ENCODE assay signal across 13 cellular contexts in genomic region chr11:114157476-114158050, GRCh38.
DNase-seq lines count a peak whose midpoint lies in the region; ATAC-seq, FAIRE-seq and TF ChIP-seq lines count a peak whose summit lies in the region.
"Had no signal": no experiment of that assay in that cellular context is flagged by ENCODE, and none has a peak within 500 bp of the region (broad histone marks: within the 10 kb centered on the region; RNA-seq: fewer than 3 reads in every experiment).

No MANE protein-coding gene starts in this region.

- no peak overlapping the region for H3K14ac ChIP-seq in H1 (ENCODE audit: insufficient read length)

- H3K9ac ChIP-seq in mammary epithelial cell (ENCODE audit: insufficient read depth, low read length) (no peak overlapping the region), H1 (replicated peaks in 1 of 4; ENCODE audit: extremely low read depth in 1 of 4, low read depth in 3 of 4, low read length in 3 of 4) (no peak overlapping the region)

- no peak for ATAC-seq in upper lobe of left lung (ENCODE audit: low FRiP score in 2 of 2)

- H2BK12ac ChIP-seq in H1 (ENCODE audit: low read depth, low read length), result no peak overlapping the region

- H3K18ac ChIP-seq in H1 (ENCODE audit: extremely low read depth, low read length), result peak overlapping the region; percentile 15; the same call in 1 of the 2 replicates

- H3K27ac Mint-ChIP-seq in MCF 10A (ENCODE audit: low read depth, unreplicated experiment), result peak overlapping the region; percentile 99
- no peak overlapping the region for H3K27ac Mint-ChIP-seq in HFFc6
- H3K27ac Mint-ChIP-seq: activated CD4-positive, alpha-beta memory T cell treated with anti-CD3 and anti-CD28 coated beads, Interleukin-2, amount 10 ng/mL, durations not matched to agents 7 days and 5 days had no signal

- no peaks in the 10 kb centered on the region for H4K20me1 ChIP-seq in mammary epithelial cell (ENCODE audit: insufficient read depth, low read length)
- H4K20me1 ChIP-seq in H1 (replicated peaks in 1 of 2; ENCODE audit: control insufficient read depth in 1 of 2, insufficient read depth in 2 of 2, low read length in 2 of 2), result no peaks in the 10 kb centered on the region
- no peaks in the 10 kb centered on the region for H4K20me1 ChIP-seq in osteoblast (ENCODE audit: insufficient read depth, low read length)

- H3K27me3 ChIP-seq in mammary epithelial cell (ENCODE audit: insufficient read depth, low read length) (no peaks in the 10 kb centered on the region), H1 (replicated peaks in 1 of 4; ENCODE audit: control insufficient read depth in 3 of 4, extremely low read depth in 1 of 4, insufficient read depth in 3 of 4, low read length in 3 of 4) (no peaks in the 10 kb centered on the region), osteoblast (ENCODE audit: insufficient read depth, low read length) (peaks cover 78% of the 10 kb centered on the region), upper lobe of left lung (no peaks in the 10 kb centered on the region)

- no peak overlapping the region for H2AK5ac ChIP-seq in H1 (ENCODE audit: low read depth, low read length)

- no TSS peak for BruUV-seq in MCF 10A (replicated peaks; lab: Mats Ljungman, UMichigan)
- BruUV-seq in mammary epithelial cell (replicated peaks; lab: Mats Ljungman, UMichigan), result no TSS peak

- peak overlapping the region; percentile 65 for H3K4me3 Mint-ChIP-seq in MCF 10A (ENCODE audit: unreplicated experiment)
- no peak overlapping the region for H3K4me3 Mint-ChIP-seq in HFFc6
- H3K4me3 Mint-ChIP-seq: activated CD4-positive, alpha-beta memory T cell treated with anti-CD3 and anti-CD28 coated beads, Interleukin-2, amount 10 ng/mL, durations not matched to agents 7 days and 5 days had no signal

- dilution Hi-C loops in mammary epithelial cell (cut with HindIII; ENCODE audit: low sequenced_read_pairs), result no loop called here

- WGBS in mammary epithelial cell (ENCODE audit: low coverage, missing lambda C conversion rate), result 92% methylated on average over 18 of the region's 19 CpGs
- 89% methylated on average over 16 of the region's 19 CpGs; no CpG with 5 or more reads in 1 of the 2 experiments for WGBS in H1 (ENCODE audit: extremely low coverage in 1 of 2, insufficient coverage in 1 of 2, insufficient read length in 1 of 2, insufficient replicate concordance in 2 of 2, low coverage in 1 of 2, low lambda C conversion rate in 2 of 2, missing lambda C conversion rate in 1 of 2), 2 experiments
- WGBS in upper lobe of left lung, 2 donors, result 64 to 72% methylated on average over 19 of the region's 19 CpGs

- no peak overlapping the region for H2BK5ac ChIP-seq in H1 (ENCODE audit: low read depth, low read length)

- POLR2A ChIA-PET in MCF 10A (lab: Yijun Ruan, JAX), result interaction anchor here (0.7 to 19.5 kb wide), 6 partner anchors 10 to 139 kb away, joined by 3 to 1399 read pairs (median 42); partner anchors contain the start of gene NNMT
- POLR2A ChIA-PET in H1 (lab: Charles Lee; ENCODE audit: partially characterized antibody), result no interaction called here

- TF ChIP-seq CTCF in MCF 10A (IDR thresholded peaks at IDR 0.05; ENCODE audit: unreplicated experiment), result no peak
- TF ChIP-seq CTCF in mammary epithelial cell (conservative IDR thresholded peaks at IDR 0.05 in 1 of 2, IDR thresholded peaks at IDR 0.05 in 1 of 2; ENCODE audit: extremely low read depth in 1 of 2, insufficient read depth in 1 of 2, low read depth in 1 of 2, low read length in 2 of 2), result no peak
- TF ChIP-seq CTCF in H1 (IDR thresholded peaks at IDR 0.05; ENCODE audit: control extremely low read depth in 1 of 3, insufficient read depth in 1 of 3, low read depth in 1 of 3, low read length in 3 of 3), result no peak
- no peak for TF ChIP-seq CTCF in osteoblast (IDR thresholded peaks at IDR 0.05; ENCODE audit: extremely low read depth, low read depth, low read length)
- TF ChIP-seq CTCF in upper lobe of left lung (IDR thresholded peaks at IDR 0.05), result no peak
- TF ChIP-seq CTCF in HFFc6 (IDR thresholded peaks at IDR 0.05), result no peak

- TF ChIP-seq EP300 in H1 (IDR thresholded peaks at IDR 0.05; ENCODE audit: borderline replicate concordance in 1 of 2, low read depth in 2 of 2, low read length in 2 of 2) (no peak), upper lobe of left lung (IDR thresholded peaks at IDR 0.05) (no peak)

- TF ChIP-seq RAD21 in H1 (IDR thresholded peaks at IDR 0.05 in 1 of 2, conservative IDR thresholded peaks at IDR 0.05 in 1 of 2; ENCODE audit: low read depth in 2 of 2, low read length in 2 of 2), result no peak

- H3K4me3 ChIP-seq in mammary epithelial cell (replicated peaks in 1 of 3; ENCODE audit: insufficient read depth in 1 of 3, low read depth in 2 of 3, low read length in 3 of 3), result no peak overlapping the region
- H3K4me3 ChIP-seq in H1 (ENCODE audit: extremely low read depth in 1 of 4, insufficient read depth in 2 of 4, low read depth in 3 of 4, low read length in 4 of 4), result no peak overlapping the region
- no peak overlapping the region for H3K4me3 ChIP-seq in osteoblast (ENCODE audit: insufficient read depth, low read length)
- H3K4me3 ChIP-seq in upper lobe of left lung, result no peak overlapping the region

- no peak overlapping the region for H3K4me2 ChIP-seq in mammary epithelial cell (ENCODE audit: insufficient read depth, low read depth, low read length)
- no peak overlapping the region for H3K4me2 ChIP-seq in H1 (ENCODE audit: insufficient read depth in 1 of 2, low read depth in 2 of 2, low read length in 2 of 2)
- no peak overlapping the region for H3K4me2 ChIP-seq in osteoblast (ENCODE audit: insufficient read depth, low read length)

- H3K9me3 Mint-ChIP-seq in MCF 10A (ENCODE audit: unreplicated experiment) (no peaks in the 10 kb centered on the region), HFFc6 (no peaks in the 10 kb centered on the region)
- H3K9me3 Mint-ChIP-seq: activated CD4-positive, alpha-beta memory T cell treated with anti-CD3 and anti-CD28 coated beads, Interleukin-2, amount 10 ng/mL, durations not matched to agents 7 days and 5 days had no signal

- H3K23ac ChIP-seq in H1 (ENCODE audit: insufficient read length), result no peak overlapping the region

- H2AFZ ChIP-seq in mammary epithelial cell (ENCODE audit: low read depth, low read length) (no peak overlapping the region), H1 (ENCODE audit: low read length) (0 out of 2 replicates have a peak overlapping the region, but pooled peaks have one; percentile 35), osteoblast (ENCODE audit: low read length) (no peak overlapping the region)

- no peak overlapping the region for H3K56ac ChIP-seq in H1 (replicated peaks; ENCODE audit: insufficient read length, low read depth, low read length)

- H3K36me3 ChIP-seq in mammary epithelial cell (ENCODE audit: insufficient read depth, low read length) (no peaks in the 10 kb centered on the region), H1 (ENCODE audit: control insufficient read depth in 2 of 4, insufficient read depth in 4 of 4, low read length in 3 of 4) (no peaks in the 10 kb centered on the region), osteoblast (ENCODE audit: insufficient read depth, low read length) (no peaks in the 10 kb centered on the region), upper lobe of left lung (peaks cover 9 to 47% (median 17%) of the 10 kb centered on the region in 4 donors)

- H3K23me2 ChIP-seq in H1 (ENCODE audit: low read depth, low read length), result no peaks in the 10 kb centered on the region

- H3K27me3 Mint-ChIP-seq in MCF 10A (ENCODE audit: insufficient read depth, unreplicated experiment) (no peaks in the 10 kb centered on the region), HFFc6 (ENCODE audit: insufficient read depth) (peaks cover 31% of the 10 kb centered on the region)

- H3K4me1 Mint-ChIP-seq in MCF 10A (ENCODE audit: insufficient read depth, unreplicated experiment) (peaks cover 87% of the 10 kb centered on the region), HFFc6 (ENCODE audit: low read depth) (peaks cover 22% of the 10 kb centered on the region)

- H3K4ac ChIP-seq in H1 (replicated peaks; ENCODE audit: insufficient read length, low read depth, low read length), result no peak overlapping the region

- H3K27ac ChIP-seq in mammary epithelial cell (ENCODE audit: insufficient read depth, low read depth, low read length) (no peak overlapping the region), H1 (ENCODE audit: low read depth, low read length) (no peak overlapping the region), osteoblast (ENCODE audit: low read depth, low read length) (no peak overlapping the region), upper lobe of left lung (peak overlapping the region; percentile 95 to 99 (median 96))

- in situ Hi-C loops in mammary epithelial cell (cut with MboI; ENCODE audit: low sequenced_read_pairs in 2 of 2), result no loop called here

- peak; percentile 55 for DNase-seq in MCF 10A (ENCODE audit: unreplicated experiment)
- DNase-seq in mammary epithelial cell, result no peak
- no peak for DNase-seq in H1 (ENCODE audit: low read depth in 1 of 2, low spot score in 2 of 2)
- DNase-seq in osteoblast (ENCODE audit: insufficient read length, low spot score, missing footprints), result peak; percentile 57
- DNase-seq in upper lobe of left lung, result peak in 1 of 2 donors; percentile 54
- no peak for DNase-seq in iPS-NIHi11 (ENCODE audit: low spot score)
- no peak for DNase-seq in HFFc6
- DNase-seq in Ammon's horn (ENCODE audit: low spot score), result no peak
- DNase-seq: ACHN; activated CD4-positive, alpha-beta memory T cell treated with anti-CD3 and anti-CD28 coated beads, Interleukin-2, amount 10 ng/mL, durations not matched to agents 7 days and 5 days; activated gamma-delta T cell; DMS 273 treated with DMSO at 0.1 percent for 48 hours; NCI-H1417 had no signal

- H2BK20ac ChIP-seq in H1 (ENCODE audit: low read length), result no peak overlapping the region

- TF ChIP-seq POLR2A in H1 (IDR thresholded peaks at IDR 0.05; ENCODE audit: control extremely low read depth in 1 of 2, low read depth in 2 of 2, low read length in 2 of 2) (no peak), upper lobe of left lung (IDR thresholded peaks at IDR 0.05) (peak in 1 of 4 donors; percentile 19)

- H2BK15ac ChIP-seq in H1 (ENCODE audit: low read length), result no peak overlapping the region

- H4K91ac ChIP-seq in H1 (replicated peaks; ENCODE audit: insufficient read length, low read length), result no peak overlapping the region

- intact Hi-C loops in MCF 10A (cut with micrococcal nuclease) (no loop called here), mammary epithelial cell (cut with micrococcal nuclease) (no loop called here)

- no peak for FAIRE-seq in H1 (lab: Jason Lieb, UNC)

- peaks cover 98% of the 10 kb centered on the region for H3K36me3 Mint-ChIP-seq in MCF 10A (ENCODE audit: insufficient read depth, unreplicated experiment)
- no peaks in the 10 kb centered on the region for H3K36me3 Mint-ChIP-seq in HFFc6 (ENCODE audit: low read depth)

- CTCF ChIA-PET in MCF 10A (lab: Yijun Ruan, JAX) (interaction anchor here (0.6 to 1.0 kb wide), 3 partner anchors 21 to 89 kb away, joined by 3 to 4 read pairs (median 3); no protein-coding TSS in a partner anchor), mammary epithelial cell (lab: Charles Lee; ENCODE audit: low non-redundant PET) (no interaction called here), H1 (lab: Charles Lee; ENCODE audit: partially characterized antibody) (interaction anchor here (0.9 to 1.7 kb wide), 6 partner anchors 21 to 164 kb away, joined by 3 to 5 read pairs (median 3); no protein-coding TSS in a partner anchor)

- H4K8ac ChIP-seq in H1 (ENCODE audit: extremely low read depth, insufficient read depth, low read length), result no peak overlapping the region

- H2BK120ac ChIP-seq in H1 (replicated peaks; ENCODE audit: low read depth, low read length), result no peak overlapping the region

- H3K4me1 ChIP-seq in mammary epithelial cell (ENCODE audit: insufficient read depth, low read length) (peaks cover 58% of the 10 kb centered on the region), H1 (replicated peaks in 1 of 4; ENCODE audit: control insufficient read depth in 3 of 4, insufficient read depth in 4 of 4, low read length in 3 of 4) (peaks cover 2 to 6% (median 3%) of the 10 kb centered on the region in 4 experiments; a peak in 5 of 7 replicates), osteoblast (ENCODE audit: insufficient read depth, low read length) (peaks cover 15% of the 10 kb centered on the region), upper lobe of left lung (peaks cover 96 to 99% (median 98%) of the 10 kb centered on the region in 4 donors)

- H3K79me2 ChIP-seq in mammary epithelial cell (ENCODE audit: insufficient read depth, low read length), result no peaks in the 10 kb centered on the region
- no peaks in the 10 kb centered on the region for H3K79me2 ChIP-seq in H1 (ENCODE audit: control insufficient read depth in 1 of 2, insufficient read depth in 2 of 2, low read length in 2 of 2)
- H3K79me2 ChIP-seq in osteoblast (ENCODE audit: insufficient read depth, low read length), result no peaks in the 10 kb centered on the region

- no peak overlapping the region for H4K5ac ChIP-seq in H1 (ENCODE audit: insufficient read length, low read depth, low read length)

- H3K79me1 ChIP-seq in H1 (ENCODE audit: low read depth, low read length), result no peaks in the 10 kb centered on the region

- H3K9me3 ChIP-seq in mammary epithelial cell (replicated peaks; ENCODE audit: insufficient read depth, low read length) (no peaks in the 10 kb centered on the region), H1 (ENCODE audit: insufficient read depth in 2 of 2, low read depth in 1 of 2, low read length in 1 of 2) (no peaks in the 10 kb centered on the region), osteoblast (ENCODE audit: low read depth, low read length) (no peaks in the 10 kb centered on the region), upper lobe of left lung (no peaks in the 10 kb centered on the region)

Comparison
In these comparisons a context has a peak if more than half of its experiments do, and no peak if none do; other contexts are left out.
1. DNase-seq: peak in MCF 10A (single experiment) and osteoblast (single experiment); none in mammary epithelial cell (single experiment), H1 (0 of 2), iPS-NIHi11 (single experiment), HFFc6 (single experiment) and Ammon's horn (single experiment).
2. H3K27ac ChIP-seq: peak in upper lobe of left lung (4 of 4); none in mammary epithelial cell (single experiment), H1 (single experiment) and osteoblast (single experiment).